ENCODE assay signal across 24 cellular contexts in the genomic region with DNA sequence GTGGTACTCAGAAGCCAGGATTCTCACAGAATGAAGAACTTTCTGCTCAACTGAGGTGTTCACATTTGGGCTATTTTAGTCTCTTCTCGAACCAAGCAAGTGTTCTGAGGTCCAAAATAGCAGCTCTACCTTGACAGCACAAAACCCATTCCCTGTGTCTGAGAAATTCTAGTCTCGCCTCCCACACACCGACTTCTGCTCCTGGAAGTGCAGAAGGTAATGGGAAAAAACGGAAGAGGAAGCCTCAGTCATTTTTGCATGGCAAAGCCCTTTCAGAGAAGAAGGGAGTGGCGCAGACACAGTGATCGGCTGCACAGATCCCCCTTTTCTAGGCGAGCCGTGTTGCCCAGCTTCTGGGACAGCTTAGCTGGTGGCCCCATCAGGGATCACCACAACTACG.
"Had no signal": no experiment of that assay in that cellular context is flagged by ENCODE, and none has a peak within 500 bp of the region (broad histone marks: within the 10 kb centered on the region; RNA-seq: fewer than 3 reads in every experiment).

No MANE protein-coding gene starts in this region.

- H3K4me1 ChIP-seq: esophagus squamous epithelium, gastroesophageal sphincter had no signal

- H3K4me3 ChIP-seq: coronary artery, esophagus squamous epithelium, gastroesophageal sphincter had no signal

- H3K9me3 ChIP-seq: esophagus squamous epithelium, gastroesophageal sphincter had no signal

- DNase-seq: activated B cell treated with CpG ODN at 0.5 μM for 24 hours; activated CD4-positive, alpha-beta memory T cell treated with anti-CD3 and anti-CD28 coated beads for 36 hours; activated CD4-positive, alpha-beta T cell treated with anti-CD3 and anti-CD28 coated beads, Interleukin-2, amount 10 ng/mL, durations not matched to agents 24 days and 14 days; activated CD8-positive, alpha-beta memory T cell treated with anti-CD3 and anti-CD28 coated beads, Interleukin-2, amount 10 ng/mL, durations not matched to agents 7 days and 5 days; activated CD8-positive, alpha-beta memory T cell treated with anti-CD3 and anti-CD28 coated beads, Interleukin-2, amount 50 U/mL, for 4 hours; activated CD8-positive, alpha-beta T cell treated with anti-CD3 and anti-CD28 coated beads, Interleukin-2, amount 10 ng/mL, durations not matched to agents 7 days and 5 days; activated gamma-delta T cell; activated naive CD4-positive, alpha-beta T cell; activated naive CD4-positive, alpha-beta T cell treated with anti-CD3 and anti-CD28 coated beads, Interleukin-2, amount 10 ng/mL, durations not matched to agents 7 days and 5 days; activated naive CD8-positive, alpha-beta T cell treated with anti-CD3 and anti-CD28 coated beads, Interleukin-2, amount 10 ng/mL, durations not matched to agents 7 days and 5 days; activated T-cell treated with anti-CD3 and anti-CD28 coated beads, Interleukin-2, amount 50 U/mL, for 1 hour; activated T-cell treated with anti-CD3 and anti-CD28 coated beads, Interleukin-2, amount 50 U/mL, for 72 hours; brain microvascular endothelial cell; effector CD4-positive, alpha-beta T cell; effector memory CD8-positive, alpha-beta T cell; erythroblast; esophagus squamous epithelium; foreskin melanocyte; T-helper 1 cell; T-helper 17 cell; T1000; WERI-Rb-1 had no signal

- H3K27ac ChIP-seq: brain microvascular endothelial cell, coronary artery, esophagus squamous epithelium, gastroesophageal sphincter, WERI-Rb-1 had no signal

- H3K27me3 ChIP-seq: brain microvascular endothelial cell, esophagus squamous epithelium, gastroesophageal sphincter had no signal
